ENCODE assay signal across 23 cellular contexts in genomic region chr18:939958-940357, GRCh38. TPM values are rescaled to one million over a fixed set of nuclear protein-coding genes. Genes with fewer than 3 reads are reported as not detected.
"Had no signal": no experiment of that assay in that cellular context is flagged by ENCODE, and none has a peak within 500 bp of the region (broad histone marks: within the 10 kb centered on the region; RNA-seq: fewer than 3 reads in every experiment).

No MANE protein-coding gene starts in this region.

- H3K27me3 ChIP-seq: ovary, right atrium auricular region, sigmoid colon, testis, tibial nerve had no signal

- H3K4me3 ChIP-seq: esophagus squamous epithelium, ovary, right atrium auricular region, sigmoid colon, skin epidermis, testis, tibial nerve had no signal

- H3K27ac Mint-ChIP-seq: dendritic cell treated with granulocyte-macrophage colony-stimulating factor and Interleukin-4, amounts not matched to agents 40 ng/mL and 50 ng/mL, for 4 days; effector memory CD8-positive, alpha-beta T cell; immature natural killer cell; naive thymus-derived CD4-positive, alpha-beta T cell; stimulated activated naive B cell treated with anti-CD40 and anti-IgM and Interleukin-4, amounts not matched to agents 10 μg/mL and 1 μg/mL and 100 μg/mL, for 72 hours had no signal

- H3K9me3 Mint-ChIP-seq: dendritic cell treated with granulocyte-macrophage colony-stimulating factor and Interleukin-4, amounts not matched to agents 40 ng/mL and 50 ng/mL, for 4 days; effector memory CD8-positive, alpha-beta T cell; immature natural killer cell; neural crest cell; stimulated activated naive B cell treated with anti-CD40 and anti-IgM and Interleukin-4, amounts not matched to agents 10 μg/mL and 1 μg/mL and 100 μg/mL, for 72 hours; stimulated activated naive CD8-positive, alpha-beta T cell treated with anti-CD3 and anti-CD28 coated beads, Interleukin-15, amount 100 ng/mL, for 72 hours had no signal

- H3K4me1 Mint-ChIP-seq: immature natural killer cell; naive thymus-derived CD4-positive, alpha-beta T cell; stimulated activated naive B cell treated with anti-CD40 and anti-IgM and Interleukin-4, amounts not matched to agents 10 μg/mL and 1 μg/mL and 100 μg/mL, for 72 hours; stimulated activated naive CD8-positive, alpha-beta T cell treated with anti-CD3 and anti-CD28 coated beads, Interleukin-15, amount 100 ng/mL, for 72 hours had no signal

- H3K4me3 Mint-ChIP-seq: dendritic cell treated with granulocyte-macrophage colony-stimulating factor and Interleukin-4, amounts not matched to agents 40 ng/mL and 50 ng/mL, for 4 days; effector memory CD8-positive, alpha-beta T cell; immature natural killer cell; naive thymus-derived CD4-positive, alpha-beta T cell; neural crest cell; stimulated activated naive B cell treated with anti-CD40 and anti-IgM and Interleukin-4, amounts not matched to agents 10 μg/mL and 1 μg/mL and 100 μg/mL, for 72 hours; stimulated activated naive CD8-positive, alpha-beta T cell treated with anti-CD3 and anti-CD28 coated beads, Interleukin-15, amount 100 ng/mL, for 72 hours had no signal

- H3K36me3 Mint-ChIP-seq: immature natural killer cell; naive thymus-derived CD4-positive, alpha-beta T cell; stimulated activated naive B cell treated with anti-CD40 and anti-IgM and Interleukin-4, amounts not matched to agents 10 μg/mL and 1 μg/mL and 100 μg/mL, for 72 hours had no signal

- H3K27ac ChIP-seq: esophagus squamous epithelium, ovary, right atrium auricular region, sigmoid colon, skin epidermis, testis, tibial nerve had no signal

- DNase-seq: cerebellar nuclear complex; effector memory CD8-positive, alpha-beta T cell; esophagus squamous epithelium; foreskin fibroblast; immature natural killer cell; left cardiac atrium; mesenchymal stem cell; naive thymus-derived CD4-positive, alpha-beta T cell; nucleus accumbens; ovary; sigmoid colon; stimulated activated CD4-positive, alpha-beta T cell treated with anti-CD3 and anti-CD28 coated beads, Interleukin-2, amount 100 ng/mL, for 24 hours; stimulated activated CD4-positive, alpha-beta T cell treated with anti-CD3 and anti-CD28 coated beads, Interleukin-4, amount 100 ng/mL, for 4 hours; stimulated activated naive B cell treated with anti-CD40 and anti-IgM and Interleukin-4, amounts not matched to agents 10 μg/mL and 1 μg/mL and 100 μg/mL, for 72 hours; stimulated activated naive CD8-positive, alpha-beta T cell treated with anti-CD3 and anti-CD28 coated beads, Interleukin-15, amount 100 ng/mL, for 72 hours; testis had no signal

- H3K36me3 ChIP-seq: esophagus squamous epithelium, ovary, right atrium auricular region, sigmoid colon, tibial nerve had no signal

- H3K4me1 ChIP-seq: esophagus squamous epithelium, right atrium auricular region, sigmoid colon, testis, tibial nerve had no signal

- H3K9me3 ChIP-seq: esophagus squamous epithelium, ovary, right atrium auricular region, sigmoid colon, testis, tibial nerve had no signal

- ATAC-seq: effector memory CD8-positive, alpha-beta T cell; naive thymus-derived CD4-positive, alpha-beta T cell; stimulated activated naive B cell treated with anti-CD40 and anti-IgM and Interleukin-4, amounts not matched to agents 10 μg/mL and 1 μg/mL and 100 μg/mL, for 72 hours; stimulated activated naive CD8-positive, alpha-beta T cell treated with anti-CD3 and anti-CD28 coated beads, Interleukin-15, amount 100 ng/mL, for 72 hours had no signal

RNA-seq across cellular contexts. Expression of gene ADCYAP1, which starts 35.3 kb away (rescaled TPM):
- total RNA-seq: mononuclear cell had no signal
- polyA plus RNA-seq: immature natural killer cell; keratinocyte; naive thymus-derived CD4-positive, alpha-beta T cell had no signal
